Comparison of ENCODE assay signal across 8 cellular contexts in the genomic region with DNA sequence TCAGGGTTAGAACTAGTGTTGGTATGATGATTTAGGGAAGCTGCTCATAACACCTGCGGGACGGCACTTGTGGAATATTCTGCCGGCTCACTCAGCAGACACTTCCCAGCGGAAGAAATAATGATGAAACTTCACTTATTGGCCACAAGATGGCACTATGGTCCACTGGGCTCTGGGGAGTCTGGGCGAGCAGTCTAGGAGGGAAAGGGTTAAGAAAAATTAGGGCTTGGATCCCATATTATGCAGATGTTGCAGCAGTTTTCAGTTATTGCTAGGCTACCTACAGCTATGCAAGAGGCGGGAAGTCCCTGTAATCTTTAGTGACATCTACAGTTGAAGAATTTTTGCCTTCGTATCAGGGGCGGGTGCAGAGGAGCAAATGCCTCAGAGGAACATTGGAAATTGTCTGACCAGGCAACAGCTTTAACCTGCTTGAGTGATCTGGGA.
A peak's percentile ranks its signal among the peaks of the same experiment; 100 is the strongest.
DNase-seq lines count a peak whose midpoint lies in the region; ATAC-seq and TF ChIP-seq lines count a peak whose summit lies in the region.

No MANE protein-coding gene starts in this region.

- H3K4me1 Mint-ChIP-seq in CD8-positive, alpha-beta T cell (ENCODE audit: low read depth) = peaks cover 57% of the 10 kb centered on the region
- peaks cover 25% of the 10 kb centered on the region for H3K4me1 Mint-ChIP-seq in T-helper 17 cell

- H3K27ac Mint-ChIP-seq in CD8-positive, alpha-beta T cell = peak overlapping the region; percentile 78
- H3K27ac Mint-ChIP-seq in T-helper 17 cell = peak overlapping the region; percentile 57

- CTCF ChIA-PET in CD8-positive, alpha-beta T cell (lab: Charles Lee) = interaction anchor here (0.7 to 8.0 kb wide), 18 partner anchors 9 to 500 kb away, joined by 3 to 54 read pairs (median 5); no protein-coding TSS in a partner anchor

- peak; percentile 74 for TF ChIP-seq CTCF in CD8-positive, alpha-beta T cell (IDR thresholded peaks at IDR 0.05)
- peak; percentile 76 for TF ChIP-seq CTCF in fibroblast of the aortic adventitia (IDR thresholded peaks at IDR 0.05; ENCODE audit: insufficient read depth, low read length)

- H3K4me1 ChIP-seq in CD8-positive, alpha-beta T cell (ENCODE audit: insufficient read depth, low read length) = peaks cover 25% of the 10 kb centered on the region

- no peaks in the 10 kb centered on the region for H3K9me3 Mint-ChIP-seq in CD8-positive, alpha-beta T cell

- H3K27ac ChIP-seq in CD8-positive, alpha-beta T cell (ENCODE audit: low read depth, low read length) = no peak overlapping the region

- ATAC-seq in CD8-positive, alpha-beta T cell = peak; percentile 56
- ATAC-seq in GM18868 (IDR thresholded peaks at IDR 0.05; ENCODE audit: unreplicated experiment) (peak; percentile 72), HG03354 (IDR thresholded peaks at IDR 0.05; ENCODE audit: poor library complexity, severe bottlenecking, unreplicated experiment) (peak; percentile 75), T-helper 17 cell (peak; percentile 66), HG02588 (IDR thresholded peaks at IDR 0.05; ENCODE audit: unreplicated experiment) (no peak)

- no peaks in the 10 kb centered on the region for H3K27me3 Mint-ChIP-seq in CD8-positive, alpha-beta T cell (ENCODE audit: low read depth)
- no peaks in the 10 kb centered on the region for H3K27me3 Mint-ChIP-seq in T-helper 17 cell

- H3K27me3 ChIP-seq in CD8-positive, alpha-beta T cell (ENCODE audit: insufficient read depth, low read length) = no peaks in the 10 kb centered on the region

- no peaks in the 10 kb centered on the region for H3K36me3 Mint-ChIP-seq in CD8-positive, alpha-beta T cell
- no peaks in the 10 kb centered on the region for H3K36me3 Mint-ChIP-seq in T-helper 17 cell (ENCODE audit: low read depth)

- no peaks in the 10 kb centered on the region for H3K9me3 ChIP-seq in CD8-positive, alpha-beta T cell (ENCODE audit: low read length)
- no peaks in the 10 kb centered on the region for H3K9me3 ChIP-seq in T-helper 17 cell (ENCODE audit: control insufficient read depth, low read length, poor library complexity, severe bottlenecking)

- DNase-seq in CD8-positive, alpha-beta T cell = no peak
- DNase-seq in T-helper 17 cell (no peak), fibroblast of the aortic adventitia (ENCODE audit: low read depth) (peak; percentile 60), renal cortical epithelial cell (ENCODE audit: low read depth) (peak; percentile 27), GOT3 (lab: John Stamatoyannopoulos, UW) (no peak)

- intact Hi-C loops in CD8-positive, alpha-beta T cell (cut with DNase I, micrococcal nuclease) = loop anchor here (2.0 to 5.0 kb wide), 4 partner anchors 14 to 316 kb away; no protein-coding TSS in a partner anchor

- H3K4me3 Mint-ChIP-seq in CD8-positive, alpha-beta T cell = peak overlapping the region; percentile 51
- peak overlapping the region; percentile 71 for H3K4me3 Mint-ChIP-seq in T-helper 17 cell

- H3K4me3 ChIP-seq in CD8-positive, alpha-beta T cell (ENCODE audit: low read depth, low read length) = no peak overlapping the region
- no peak overlapping the region for H3K4me3 ChIP-seq in fibroblast of the aortic adventitia (ENCODE audit: low read depth, low read length)

- POLR2A ChIA-PET in CD8-positive, alpha-beta T cell (lab: Charles Lee) = interaction anchor here (0.9 to 1.4 kb wide), 4 partner anchors 14 to 303 kb away, joined by 3 to 4 read pairs (median 3); no protein-coding TSS in a partner anchor

- no peaks in the 10 kb centered on the region for H3K36me3 ChIP-seq in CD8-positive, alpha-beta T cell (ENCODE audit: insufficient read depth, low read length)

Comparison
In these comparisons a context has a peak if more than half of its experiments do, and no peak if none do; other contexts are left out.
1. DNase-seq: peak in fibroblast of the aortic adventitia (single experiment) and renal cortical epithelial cell (single experiment); none in CD8-positive, alpha-beta T cell (0 of 7), T-helper 17 cell (0 of 3) and GOT3 (single experiment).